Comparison of ENCODE assay signal across 8 cellular contexts in genomic region chr19:11624064-11624463, GRCh38. TPM values are rescaled to one million over a fixed set of nuclear protein-coding genes. Genes with fewer than 3 reads are reported as not detected.
A peak's percentile ranks its signal among the peaks of the same experiment; 100 is the strongest.
DNase-seq lines count a peak whose midpoint lies in the region; ATAC-seq and TF ChIP-seq lines count a peak whose summit lies in the region.

No MANE protein-coding gene starts in this region.

- no peaks in the 10 kb centered on the region for H3K9me3 ChIP-seq in psoas muscle
- no peaks in the 10 kb centered on the region for H3K9me3 ChIP-seq in WERI-Rb-1 (ENCODE audit: severe bottlenecking)

- intact Hi-C loops in psoas muscle (cut with DNase I): no loop called here

- 35 to 45% (median 36%) methylated on average over 4 of the region's 4 CpGs for WGBS in psoas muscle, 3 donors

- H3K27me3 ChIP-seq in psoas muscle (ENCODE audit: insufficient read depth in 3 of 3, low read length in 2 of 3): peaks cover 0 to 3% (median 0%) of the 10 kb centered on the region in 3 donors
- no peaks in the 10 kb centered on the region for H3K27me3 ChIP-seq in WERI-Rb-1 (ENCODE audit: insufficient read depth, low read depth, severe bottlenecking)

- H3K36me3 ChIP-seq in psoas muscle (ENCODE audit: insufficient read depth in 1 of 2, low read depth in 1 of 2) (peaks cover 3 to 21% of the 10 kb centered on the region in 2 donors), WERI-Rb-1 (peaks cover 21% of the 10 kb centered on the region)

- H3K27ac ChIP-seq in psoas muscle (no peak overlapping the region), WERI-Rb-1 (no peak overlapping the region)

- H3K4me3 ChIP-seq in fibroblast of the aortic adventitia (ENCODE audit: low read depth, low read length): no peak overlapping the region
- H3K4me3 ChIP-seq in psoas muscle: peak overlapping the region; percentile 57
- no peak overlapping the region for H3K4me3 ChIP-seq in WERI-Rb-1 (ENCODE audit: low read depth, low read length)

- H3K4me1 ChIP-seq in psoas muscle: peaks cover 5% of the 10 kb centered on the region

- DNase-seq in Daoy (ENCODE audit: low read depth) (peak; percentile 50), SW480 (ENCODE audit: low spot score) (peak; percentile 17), fibroblast of the aortic adventitia (ENCODE audit: low read depth) (peak; percentile 76), psoas muscle (no peak), KG1 (lab: John Stamatoyannopoulos, UW) (no peak), WERI-Rb-1 (no peak), iPS-NIHi7 (ENCODE audit: extremely low spot score) (no peak)

- peak in 1 of 4 donors; percentile 68 for ATAC-seq in psoas muscle
- no peak for ATAC-seq in HG02840 (IDR thresholded peaks at IDR 0.05; ENCODE audit: low FRiP score, unreplicated experiment)

- TF ChIP-seq CTCF in fibroblast of the aortic adventitia (IDR thresholded peaks at IDR 0.05; ENCODE audit: insufficient read depth, low read length): no peak
- TF ChIP-seq CTCF in psoas muscle (IDR thresholded peaks at IDR 0.05): no peak
- TF ChIP-seq CTCF in WERI-Rb-1 (IDR thresholded peaks at IDR 0.05; ENCODE audit: low read depth, low read length): no peak

RNA-seq across cellular contexts. Expression of gene ZNF627, which starts 26.8 kb away (rescaled TPM):
- total RNA-seq in Daoy (2014; rRNA removed; shearing (Covaris generic)): 15.4 and 23.0 TPM in 2 replicates
- total RNA-seq in fibroblast of the aortic adventitia (ENCODE audit: low replicate concordance) (11.7 and 17.3 TPM in 2 replicates), psoas muscle (1 to 10 TPM; 2.9 to 5.6 (median 4.5) TPM)
- 1 to 10 TPM; 2.6 to 4.3 (median 2.9) TPM for polyA plus RNA-seq in psoas muscle

RNA-seq across cellular contexts. Expression of gene ACP5, which starts 46.6 kb away (rescaled TPM):
- 0.45 and 0.97 TPM in 2 replicates for total RNA-seq in Daoy (2014; rRNA removed; shearing (Covaris generic))
- total RNA-seq in fibroblast of the aortic adventitia (ENCODE audit: low replicate concordance) (0.09 and 1.4 TPM in 2 replicates), psoas muscle (1 to 10 TPM; 1.3 to 2.7 (median 1.9) TPM)
- under 1 TPM; 0.44 to 0.78 (median 0.62) TPM for polyA plus RNA-seq in psoas muscle

Comparison
In these comparisons a context has a peak if more than half of its experiments do, and no peak if none do; other contexts are left out.
1. DNase-seq: peak in Daoy (single experiment), SW480 (single experiment) and fibroblast of the aortic adventitia (single experiment); none in psoas muscle (0 of 2), KG1 (single experiment), WERI-Rb-1 (single experiment) and iPS-NIHi7 (single experiment).